Comparison of ENCODE assay signal across 21 cellular contexts in genomic region chr10:104450954-104451353, GRCh38.
"Had no signal": no experiment of that assay in that cellular context is flagged by ENCODE, and none has a peak within 500 bp of the region (broad histone marks: within the 10 kb centered on the region; RNA-seq: fewer than 3 reads in every experiment).

No MANE protein-coding gene starts in this region.

- H3K4me3 ChIP-seq: body of pancreas, gastroesophageal sphincter, heart left ventricle, skin epidermis, suprapubic skin, transverse colon, vagina had no signal

- H3K27me3 ChIP-seq: body of pancreas, gastroesophageal sphincter, heart left ventricle, suprapubic skin, transverse colon, vagina had no signal

- H3K4me1 ChIP-seq: body of pancreas, gastroesophageal sphincter, heart left ventricle, transverse colon had no signal

- FAIRE-seq: colon had no signal

- H3K36me3 ChIP-seq: gastroesophageal sphincter, heart left ventricle, suprapubic skin, transverse colon, vagina had no signal

- H3K27me3 Mint-ChIP-seq: progenitor cell of endocrine pancreas had no signal

- DNase-seq: activated CD4-positive, alpha-beta T cell treated with anti-CD3 and anti-CD28 coated beads, Interleukin-2, amount 10 ng/mL, durations not matched to agents 7 days and 5 days; activated gamma-delta T cell treated with Interleukin-2 at 50 U/mL for 16 hours; activated T-cell treated with anti-CD3 and anti-CD28 coated beads, Interleukin-2, amount 50 U/mL, for 72 hours; amniotic stem cell; body of pancreas; caudate nucleus; endodermal cell; heart left ventricle; immature natural killer cell; occipital lobe; stimulated activated CD4-positive, alpha-beta T cell treated with anti-CD3 and anti-CD28 coated beads, Interleukin-2, amount 100 ng/mL, for 48 hours; transverse colon had no signal

- H3K9me3 ChIP-seq: body of pancreas, gastroesophageal sphincter, heart left ventricle, suprapubic skin, transverse colon, vagina had no signal

- H3K9me3 Mint-ChIP-seq: activated CD4-positive, alpha-beta T cell treated with anti-CD3 and anti-CD28 coated beads, Interleukin-2, amount 10 ng/mL, durations not matched to agents 7 days and 5 days; activated naive CD4-positive, alpha-beta T cell treated with anti-CD3 and anti-CD28 coated beads, Interleukin-2, amount 50 U/mL, for 72 hours; activated T-cell treated with anti-CD3 and anti-CD28 coated beads, Interleukin-2, amount 50 U/mL, for 72 hours; endodermal cell; immature natural killer cell; memory B cell; stimulated activated naive CD8-positive, alpha-beta T cell treated with anti-CD3 and anti-CD28 coated beads, Interleukin-15, Interleukin-2, amounts not matched to agents 100 ng/mL and 50 ng/mL, for 24 hours had no signal

- H3K27ac Mint-ChIP-seq: activated CD4-positive, alpha-beta T cell treated with anti-CD3 and anti-CD28 coated beads, Interleukin-2, amount 10 ng/mL, durations not matched to agents 7 days and 5 days; activated naive CD4-positive, alpha-beta T cell treated with anti-CD3 and anti-CD28 coated beads, Interleukin-2, amount 50 U/mL, for 72 hours; activated T-cell treated with anti-CD3 and anti-CD28 coated beads, Interleukin-2, amount 50 U/mL, for 72 hours; endodermal cell; immature natural killer cell; memory B cell; progenitor cell of endocrine pancreas; stimulated activated naive CD8-positive, alpha-beta T cell treated with anti-CD3 and anti-CD28 coated beads, Interleukin-15, Interleukin-2, amounts not matched to agents 100 ng/mL and 50 ng/mL, for 24 hours had no signal

- H3K4me3 Mint-ChIP-seq: activated CD4-positive, alpha-beta T cell treated with anti-CD3 and anti-CD28 coated beads, Interleukin-2, amount 10 ng/mL, durations not matched to agents 7 days and 5 days; activated T-cell treated with anti-CD3 and anti-CD28 coated beads, Interleukin-2, amount 50 U/mL, for 72 hours; endodermal cell; immature natural killer cell; memory B cell; stimulated activated naive CD8-positive, alpha-beta T cell treated with anti-CD3 and anti-CD28 coated beads, Interleukin-15, Interleukin-2, amounts not matched to agents 100 ng/mL and 50 ng/mL, for 24 hours had no signal

- H3K4me1 Mint-ChIP-seq: activated CD4-positive, alpha-beta T cell treated with anti-CD3 and anti-CD28 coated beads, Interleukin-2, amount 10 ng/mL, durations not matched to agents 7 days and 5 days; immature natural killer cell; memory B cell had no signal

- H3K27ac ChIP-seq: body of pancreas, gastroesophageal sphincter, heart left ventricle, skin epidermis, suprapubic skin, transverse colon, vagina had no signal

- H3K36me3 Mint-ChIP-seq: activated naive CD4-positive, alpha-beta T cell treated with anti-CD3 and anti-CD28 coated beads, Interleukin-2, amount 50 U/mL, for 72 hours; memory B cell had no signal
